Comparison of ENCODE assay signal across 8 cellular contexts in genomic region chr10:132570771-132571564, GRCh38. TPM values are rescaled to one million over a fixed set of nuclear protein-coding genes. Genes with fewer than 3 reads are reported as not detected.
DNase-seq lines count a peak whose midpoint lies in the region; ATAC-seq and TF ChIP-seq lines count a peak whose summit lies in the region.

No MANE protein-coding gene starts in this region.

- DNase-seq in GM10248 (ENCODE audit: extremely low spot score) (peak; percentile 65), activated B cell treated with CpG ODN at 0.5 μM for 24 hours (peak; percentile 69), gastrocnemius medialis (no peak), DMS53 (lab: John Stamatoyannopoulos, UW) (no peak)
- no peak for DNase-seq in stimulated activated naive CD4-positive, alpha-beta T cell treated with Interleukin-2 at 50 U/mL for 16 hours (lab: John Stamatoyannopoulos, UW)
- DNase-seq in activated CD4-positive, alpha-beta T cell treated with anti-CD3 and anti-CD28 coated beads for 1 hour, result no peak

- TF ChIP-seq POLR2A in gastrocnemius medialis (IDR thresholded peaks at IDR 0.05), result no peak

- peaks cover 4% of the 10 kb centered on the region for H3K36me3 Mint-ChIP-seq in activated B cell treated with CpG ODN at 0.5 μM for 24 hours (ENCODE audit: low read depth)

- peak overlapping the region; percentile 41 to 78 (median 50) for H3K27ac ChIP-seq in gastrocnemius medialis

- H3K27ac Mint-ChIP-seq in activated B cell treated with CpG ODN at 0.5 μM for 24 hours, result no peak overlapping the region

- ATAC-seq in GM21381 (IDR thresholded peaks at IDR 0.05; ENCODE audit: unreplicated experiment) (peak; percentile 36), HG03460 (IDR thresholded peaks at IDR 0.05; ENCODE audit: unreplicated experiment) (peak; percentile 37), activated B cell treated with CpG ODN at 0.5 μM for 24 hours (ENCODE audit: low read depth) (peak; percentile 57), gastrocnemius medialis (no peak)

- no peaks in the 10 kb centered on the region for H3K27me3 Mint-ChIP-seq in activated B cell treated with CpG ODN at 0.5 μM for 24 hours

- H3K4me1 ChIP-seq in gastrocnemius medialis, result peaks cover 32 to 48% of the 10 kb centered on the region in 2 donors

- H3K9me3 ChIP-seq in gastrocnemius medialis, result no peaks in the 10 kb centered on the region

- TF ChIP-seq CTCF in GM10248 (IDR thresholded peaks at IDR 0.05; ENCODE audit: control extremely low read depth, extremely low read depth, low read depth, missing control alignments) (no peak), activated B cell treated with CpG ODN at 0.5 μM for 24 hours (IDR thresholded peaks at IDR 0.05) (no peak), gastrocnemius medialis (IDR thresholded peaks at IDR 0.05 in 4 of 5, conservative IDR thresholded peaks at IDR 0.05 in 1 of 5) (no peak)

- H3K4me1 Mint-ChIP-seq in activated B cell treated with CpG ODN at 0.5 μM for 24 hours, result peaks cover 5% of the 10 kb centered on the region

- CTCF ChIA-PET in GM10248 (lab: Yijun Ruan, JAX) (interaction anchor here (0.9 to 2.7 kb wide), 5 partner anchors 11 to 40 kb away, joined by 3 to 13 read pairs (median 5); no protein-coding TSS in a partner anchor), activated B cell treated with CpG ODN at 0.5 μM for 24 hours (lab: Charles Lee) (interaction anchor here (1.1 to 2.6 kb wide), 6 partner anchors 11 to 64 kb away, joined by 3 to 12 read pairs (median 3); no protein-coding TSS in a partner anchor)

- no peaks in the 10 kb centered on the region for H3K36me3 ChIP-seq in gastrocnemius medialis

- no peaks in the 10 kb centered on the region for H3K27me3 ChIP-seq in gastrocnemius medialis

- H3K9me3 Mint-ChIP-seq in activated B cell treated with CpG ODN at 0.5 μM for 24 hours, result no peaks in the 10 kb centered on the region

- in situ Hi-C loops in gastrocnemius medialis (cut with MboI; ENCODE audit: low sequenced_read_pairs in 4 of 4), result no loop called here

- no peak overlapping the region for H3K4me3 Mint-ChIP-seq in activated B cell treated with CpG ODN at 0.5 μM for 24 hours

- POLR2A ChIA-PET in GM10248 (lab: Yijun Ruan, JAX), result interaction anchor here (1.4 kb wide), 1 partner anchor 19 kb away, joined by 6 read pairs; no protein-coding TSS in a partner anchor
- POLR2A ChIA-PET in activated B cell treated with CpG ODN at 0.5 μM for 24 hours (lab: Charles Lee), result interaction anchor here (0.8 to 3.4 kb wide), 16 partner anchors 8 to 819 kb away, joined by 3 to 37 read pairs (median 10); no protein-coding TSS in a partner anchor

- H3K4me3 ChIP-seq in gastrocnemius medialis, result no peak overlapping the region

- intact Hi-C loops in activated B cell treated with CpG ODN at 0.5 μM for 24 hours (cut with micrococcal nuclease) (loop anchor here (1.0 to 5.0 kb wide), 3 partner anchors 11 to 706 kb away; partner anchors contain the start of gene ADAM8), gastrocnemius medialis (cut with DNase I; ENCODE audit: low total_unique reads) (loop anchor here (10.0 kb wide), 1 partner anchor 176 kb away; the partner anchor contains the start of gene PWWP2B)

RNA-seq across cellular contexts. Expression of gene INPP5A, which starts 33.4 kb away (rescaled TPM):
- total RNA-seq in activated B cell treated with CpG ODN at 0.5 μM for 24 hours, result 20.5 and 24.9 TPM in 2 replicates
- total RNA-seq in gastrocnemius medialis, result 100 to 1,000 TPM in 2 of 4 donors, 10 to 100 TPM in 2; 74.9 to 107 (median 92.4) TPM

Comparison
In these comparisons a context has a peak if more than half of its experiments do, and no peak if none do; other contexts are left out.
1. DNase-seq: peak in GM10248 (single experiment) and activated B cell treated with CpG ODN at 0.5 μM for 24 hours (single experiment); none in gastrocnemius medialis (0 of 2), stimulated activated naive CD4-positive, alpha-beta T cell treated with Interleukin-2 at 50 U/mL for 16 hours (single experiment), DMS53 (single experiment) and activated CD4-positive, alpha-beta T cell treated with anti-CD3 and anti-CD28 coated beads for 1 hour (single experiment).
2. ATAC-seq: peak in GM21381 (single experiment), HG03460 (single experiment) and activated B cell treated with CpG ODN at 0.5 μM for 24 hours (single experiment); none in gastrocnemius medialis (0 of 2).